Comparison of ENCODE assay signal across 10 cellular contexts in genomic region chr4:184293552-184293951, GRCh38.
DNase-seq lines count a peak whose midpoint lies in the region; ATAC-seq, FAIRE-seq and TF ChIP-seq lines count a peak whose summit lies in the region.
"Had no signal": no experiment of that assay in that cellular context is flagged by ENCODE, and none has a peak within 500 bp of the region (broad histone marks: within the 10 kb centered on the region; RNA-seq: fewer than 3 reads in every experiment).

No MANE protein-coding gene starts in this region.

- no peak overlapping the region for H3K27ac Mint-ChIP-seq in GM23338
- H3K27ac Mint-ChIP-seq: activated T-helper 1 cell treated with anti-CD3 and anti-CD28 coated beads, Interleukin-12 subunit alpha, Interleukin-12 subunit beta, Interleukin-2, Interleukin-4 antibody, amounts not matched to agents 30 ng/mL and 10 ng/mL and 1 ng/mL, durations not matched to agents 14 hours and 24 hours and 36 hours had no signal

- H3F3A ChIP-seq in GM23338 (replicated peaks; ENCODE audit: low read depth) = no peaks in the 10 kb centered on the region

- TF ChIP-seq CTCF in GM23338 (conservative IDR thresholded peaks at IDR 0.05; ENCODE audit: low read depth in 2 of 2) (no peak), pancreas (IDR thresholded peaks at IDR 0.05) (no peak)

- H2AFZ ChIP-seq in GM23338 = no peak overlapping the region

- peak; percentile 24 for DNase-seq in GM23338 (ENCODE audit: low spot score)
- peak; percentile 40 for DNase-seq in NCI-H774 (lab: John Stamatoyannopoulos, UW)
- DNase-seq in right cardiac atrium = no peak
- no peak for DNase-seq in pancreas
- DNase-seq: central memory CD4-positive, alpha-beta T cell; T-helper 9 cell had no signal

- no peak for FAIRE-seq in pancreas (lab: Jason Lieb, UNC)

- no peak for ATAC-seq in GM23338
- peak; percentile 39 to 41 for ATAC-seq in right cardiac atrium
- peak in 3 of 4 donors; percentile 78 to 89 (median 82) for ATAC-seq in pancreas
- ATAC-seq in HG03571 (IDR thresholded peaks at IDR 0.05; ENCODE audit: unreplicated experiment) = no peak
- ATAC-seq in HG03139 (IDR thresholded peaks at IDR 0.05; ENCODE audit: unreplicated experiment) = no peak
- ATAC-seq in HG03469 (IDR thresholded peaks at IDR 0.05; ENCODE audit: unreplicated experiment) = no peak

- 45% methylated on average over 6 of the region's 6 CpGs for WGBS in right cardiac atrium
- WGBS in pancreas, 2 donors = 45 to 47% methylated on average over 6 of the region's 6 CpGs

- H3K36me3 ChIP-seq in GM23338 (ENCODE audit: insufficient read depth) (no peaks in the 10 kb centered on the region), pancreas (no peaks in the 10 kb centered on the region)

- H3K4me3 ChIP-seq in GM23338 (no peak overlapping the region), right cardiac atrium (ENCODE audit: low read length) (no peak overlapping the region), pancreas (no peak overlapping the region)

- no peaks in the 10 kb centered on the region for H3K9me3 Mint-ChIP-seq in GM23338

- H3K4me1 ChIP-seq in GM23338 (ENCODE audit: insufficient read depth) (no peaks in the 10 kb centered on the region), right cardiac atrium (ENCODE audit: control insufficient read depth, insufficient read depth, low read length) (no peaks in the 10 kb centered on the region), pancreas (peaks cover 0 to 3% (median 0%) of the 10 kb centered on the region in 3 donors)

- H3K27ac ChIP-seq in GM23338 (ENCODE audit: low read depth) (no peak overlapping the region), right cardiac atrium (ENCODE audit: low read length) (no peak overlapping the region), pancreas (no peak overlapping the region)

- H3K79me2 ChIP-seq in GM23338 (replicated peaks; ENCODE audit: insufficient read depth) = no peaks in the 10 kb centered on the region

- H3K4me1 Mint-ChIP-seq in GM23338 = peaks cover 7% of the 10 kb centered on the region

- H3K4me2 ChIP-seq in GM23338 = no peak overlapping the region

- no peaks in the 10 kb centered on the region for H4K20me1 ChIP-seq in GM23338 (replicated peaks; ENCODE audit: insufficient read depth)

- H3K4me3 Mint-ChIP-seq in GM23338 = no peak overlapping the region
- H3K4me3 Mint-ChIP-seq: activated T-helper 1 cell treated with anti-CD3 and anti-CD28 coated beads, Interleukin-12 subunit alpha, Interleukin-12 subunit beta, Interleukin-2, Interleukin-4 antibody, amounts not matched to agents 30 ng/mL and 10 ng/mL and 1 ng/mL, durations not matched to agents 14 hours and 24 hours and 36 hours had no signal

- H3K27me3 ChIP-seq in GM23338 (ENCODE audit: insufficient read depth) (no peaks in the 10 kb centered on the region), right cardiac atrium (ENCODE audit: control insufficient read depth, insufficient read depth) (no peaks in the 10 kb centered on the region), pancreas (no peaks in the 10 kb centered on the region)

- H3K36me3 Mint-ChIP-seq in GM23338 (ENCODE audit: low read depth) = no peaks in the 10 kb centered on the region

- intact Hi-C loops in right cardiac atrium (cut with DNase I) = no loop called here
- intact Hi-C loops in pancreas (cut with DNase I) = no loop called here

- H3K9me3 ChIP-seq in right cardiac atrium (ENCODE audit: control insufficient read depth, low read length) (no peaks in the 10 kb centered on the region), pancreas (no peaks in the 10 kb centered on the region)

- no peaks in the 10 kb centered on the region for H3K9me2 ChIP-seq in GM23338 (ENCODE audit: insufficient read depth)

- peaks cover 5% of the 10 kb centered on the region for H3K27me3 Mint-ChIP-seq in GM23338 (ENCODE audit: insufficient read depth, low read depth, poor library complexity)

TF ChIP-seq in GM23338, 12 proteins besides CTCF, POLR2A, EP300 and RAD21:
- TF ChIP-seq REST (IDR thresholded peaks at IDR 0.05; ENCODE audit: unreplicated experiment) (no peak), ZNF114 (CRISPR knock-in tag; IDR thresholded peaks at IDR 0.05) (no peak), ZNF331 (CRISPR knock-in tag; IDR thresholded peaks at IDR 0.05; ENCODE audit: low read depth) (no peak), EZH2 (IDR thresholded peaks at IDR 0.05; ENCODE audit: low read depth, unreplicated experiment) (no peak), ZNF462 (CRISPR knock-in tag; IDR thresholded peaks at IDR 0.05) (no peak)
TF ChIP-seq in GM23338: peak in this region for 0.

Comparison
In these comparisons a context has a peak if more than half of its experiments do, and no peak if none do; other contexts are left out.
1. ATAC-seq: peak in right cardiac atrium (2 of 2) and pancreas (3 of 4); none in GM23338 (single experiment), HG03571 (single experiment), HG03139 (single experiment) and HG03469 (single experiment).
2. DNase-seq: peak in GM23338 (single experiment) and NCI-H774 (single experiment); none in right cardiac atrium (0 of 3) and pancreas (0 of 6).